Comparison of ENCODE assay signal across 16 cellular contexts in the genomic region with DNA sequence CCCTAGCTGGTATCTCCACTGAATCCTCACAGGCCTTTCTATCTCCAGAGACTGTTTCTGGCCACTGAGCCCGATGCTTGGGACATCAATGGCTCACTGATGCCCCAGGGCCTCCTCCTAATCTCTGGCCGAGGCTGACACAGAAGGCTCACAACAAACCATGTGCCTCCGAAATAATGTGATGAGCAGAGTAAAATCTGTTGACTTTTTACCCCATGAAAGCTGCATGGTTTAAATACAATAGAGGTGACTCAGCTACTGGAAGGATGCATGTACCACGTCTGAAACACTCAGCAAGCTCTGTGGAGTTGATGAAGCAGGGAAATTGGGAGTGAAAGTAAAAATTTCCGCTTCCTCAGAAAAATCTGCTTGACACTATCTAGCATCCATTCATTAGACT.
A peak's percentile ranks its signal among the peaks of the same experiment; 100 is the strongest.
DNase-seq lines count a peak whose midpoint lies in the region; ATAC-seq, FAIRE-seq and TF ChIP-seq lines count a peak whose summit lies in the region.
"Had no signal": no experiment of that assay in that cellular context is flagged by ENCODE, and none has a peak within 500 bp of the region (broad histone marks: within the 10 kb centered on the region; RNA-seq: fewer than 3 reads in every experiment).

No MANE protein-coding gene starts in this region.

- H3F3A ChIP-seq in GM23338 (replicated peaks; ENCODE audit: low read depth): no peaks in the 10 kb centered on the region

- no peak overlapping the region for H3K9ac ChIP-seq in kidney (ENCODE audit: low read length in 2 of 2)

- H3K36me3 Mint-ChIP-seq in GM23338 (ENCODE audit: low read depth): peaks cover 3% of the 10 kb centered on the region; the same call in 2 of the 3 replicates

- peaks cover 28% of the 10 kb centered on the region for H3K4me1 Mint-ChIP-seq in GM23338

- no peaks in the 10 kb centered on the region for H3K9me3 Mint-ChIP-seq in GM23338
- H3K9me3 Mint-ChIP-seq: activated naive CD4-positive, alpha-beta T cell treated with anti-CD3 and anti-CD28 coated beads, Interleukin-2, amount 50 U/mL, for 72 hours; naive B cell had no signal

- no peak for FAIRE-seq in kidney (lab: Jason Lieb, UNC)

- H3K27ac Mint-ChIP-seq in GM23338: no peak overlapping the region
- H3K27ac Mint-ChIP-seq: activated naive CD4-positive, alpha-beta T cell treated with anti-CD3 and anti-CD28 coated beads, Interleukin-2, amount 50 U/mL, for 72 hours had no signal

- peaks cover 5% of the 10 kb centered on the region for H3K27me3 Mint-ChIP-seq in GM23338 (ENCODE audit: insufficient read depth, low read depth, poor library complexity)
- H3K27me3 Mint-ChIP-seq: naive B cell had no signal

- no peaks in the 10 kb centered on the region for H3K9me3 ChIP-seq in kidney (ENCODE audit: control insufficient read depth in 1 of 2, low read length in 2 of 2)

- no peaks in the 10 kb centered on the region for H3K27me3 ChIP-seq in GM23338 (ENCODE audit: insufficient read depth)

- H3K4me3 Mint-ChIP-seq in GM23338: no peak overlapping the region

- DNase-seq in EL (peak; percentile 80), fibroblast of pulmonary artery (ENCODE audit: low read depth) (peak; percentile 48), non-pigmented ciliary epithelial cell (ENCODE audit: low read depth) (peak; percentile 50), GM23338 (ENCODE audit: low spot score) (no peak), NCI-H748 treated with DMSO at 0.1 percent for 48 hours (lab: John Stamatoyannopoulos, UW) (no peak), kidney (no peak)
- DNase-seq: effector CD8-positive, alpha-beta T cell; GOT3; KG1; naive B cell; NCI-H2029 treated with DMSO at 0.1 percent for 48 hours; stimulated activated CD4-positive, alpha-beta T cell treated with anti-CD3 and anti-CD28 coated beads, Interleukin-12 subunit alpha, Interleukin-12 subunit beta, amount 100 ng/mL, for 4 hours had no signal

- TF ChIP-seq CTCF in fibroblast of pulmonary artery (IDR thresholded peaks at IDR 0.05; ENCODE audit: low read length, missing control alignments) (no peak), GM23338 (conservative IDR thresholded peaks at IDR 0.05; ENCODE audit: low read depth in 2 of 2) (no peak), kidney (IDR thresholded peaks at IDR 0.05; ENCODE audit: borderline replicate concordance, extremely low read depth, insufficient read depth) (no peak)

- 0 out of 2 replicates have a peak, but pooled peaks cover 6% of the 10 kb centered on the region for H3K9me2 ChIP-seq in GM23338 (ENCODE audit: insufficient read depth)

- H3K36me3 ChIP-seq in GM23338 (ENCODE audit: insufficient read depth) (no peaks in the 10 kb centered on the region), kidney (ENCODE audit: control insufficient read depth in 1 of 2, insufficient read depth in 2 of 2, low read length in 2 of 2) (no peaks in the 10 kb centered on the region)

- no peak overlapping the region for H3K4me3 ChIP-seq in fibroblast of pulmonary artery (replicated peaks; ENCODE audit: low read depth, low read length)
- no peak overlapping the region for H3K4me3 ChIP-seq in GM23338
- H3K4me3 ChIP-seq in kidney (ENCODE audit: low read length in 2 of 2): no peak overlapping the region

- H3K79me2 ChIP-seq in GM23338 (replicated peaks; ENCODE audit: insufficient read depth): 0 out of 2 replicates have a peak, but pooled peaks cover 4% of the 10 kb centered on the region

- no peaks in the 10 kb centered on the region for H4K20me1 ChIP-seq in GM23338 (replicated peaks; ENCODE audit: insufficient read depth)

- intact Hi-C loops in kidney (cut with DNase I): no loop called here

- H3K27ac ChIP-seq in GM23338 (ENCODE audit: low read depth) (no peak overlapping the region), kidney (ENCODE audit: low read depth in 2 of 2, low read length in 2 of 2) (no peak overlapping the region)
- H3K27ac ChIP-seq: C4-2B had no signal

- peak; percentile 94 for ATAC-seq in SK-N-SH treated with all-trans-retinoic acid at 6 μM for 48 hours
- ATAC-seq in GM23338: no peak
- ATAC-seq in GM19035 (IDR thresholded peaks at IDR 0.05; ENCODE audit: unreplicated experiment): no peak
- ATAC-seq: activated naive CD4-positive, alpha-beta T cell treated with anti-CD3 and anti-CD28 coated beads, Interleukin-2, amount 50 U/mL, for 72 hours had no signal

- H3K4me1 ChIP-seq in GM23338 (ENCODE audit: insufficient read depth) (peaks cover 10% of the 10 kb centered on the region), kidney (ENCODE audit: control insufficient read depth in 1 of 2, insufficient read depth in 1 of 2, low read depth in 1 of 2, low read length in 2 of 2) (peaks cover 0 to 5% of the 10 kb centered on the region in 2 donors)

- H3K4me2 ChIP-seq in GM23338: no peak overlapping the region

- no peak overlapping the region for H2AFZ ChIP-seq in GM23338

TF ChIP-seq in SK-N-SH treated with all-trans-retinoic acid at 6 μM for 48 hours, 23 proteins besides CTCF, POLR2A, EP300 and RAD21 (continues in another document):
- no peak for TF ChIP-seq ESRRG (CRISPR knock-in tag; IDR thresholded peaks at IDR 0.05)
- TF ChIP-seq, protein P1, sequence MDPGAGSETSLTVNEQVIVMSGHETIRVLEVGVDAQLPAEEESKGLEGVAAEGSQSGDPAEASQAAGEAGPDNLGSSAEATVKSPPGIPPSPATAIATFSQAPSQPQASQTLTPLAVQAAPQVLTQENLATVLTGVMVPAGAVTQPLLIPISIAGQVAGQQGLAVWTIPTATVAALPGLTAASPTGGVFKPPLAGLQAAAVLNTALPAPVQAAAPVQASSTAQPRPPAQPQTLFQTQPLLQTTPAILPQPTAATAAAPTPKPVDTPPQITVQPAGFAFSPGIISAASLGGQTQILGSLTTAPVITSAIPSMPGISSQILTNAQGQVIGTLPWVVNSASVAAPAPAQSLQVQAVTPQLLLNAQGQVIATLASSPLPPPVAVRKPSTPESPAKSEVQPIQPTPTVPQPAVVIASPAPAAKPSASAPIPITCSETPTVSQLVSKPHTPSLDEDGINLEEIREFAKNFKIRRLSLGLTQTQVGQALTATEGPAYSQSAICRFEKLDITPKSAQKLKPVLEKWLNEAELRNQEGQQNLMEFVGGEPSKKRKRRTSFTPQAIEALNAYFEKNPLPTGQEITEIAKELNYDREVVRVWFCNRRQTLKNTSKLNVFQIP (CRISPR knock-in tag; IDR thresholded peaks at IDR 0.05; ENCODE audit: borderline replicate concordance, low read depth): no peak
- TF ChIP-seq, protein P2, sequence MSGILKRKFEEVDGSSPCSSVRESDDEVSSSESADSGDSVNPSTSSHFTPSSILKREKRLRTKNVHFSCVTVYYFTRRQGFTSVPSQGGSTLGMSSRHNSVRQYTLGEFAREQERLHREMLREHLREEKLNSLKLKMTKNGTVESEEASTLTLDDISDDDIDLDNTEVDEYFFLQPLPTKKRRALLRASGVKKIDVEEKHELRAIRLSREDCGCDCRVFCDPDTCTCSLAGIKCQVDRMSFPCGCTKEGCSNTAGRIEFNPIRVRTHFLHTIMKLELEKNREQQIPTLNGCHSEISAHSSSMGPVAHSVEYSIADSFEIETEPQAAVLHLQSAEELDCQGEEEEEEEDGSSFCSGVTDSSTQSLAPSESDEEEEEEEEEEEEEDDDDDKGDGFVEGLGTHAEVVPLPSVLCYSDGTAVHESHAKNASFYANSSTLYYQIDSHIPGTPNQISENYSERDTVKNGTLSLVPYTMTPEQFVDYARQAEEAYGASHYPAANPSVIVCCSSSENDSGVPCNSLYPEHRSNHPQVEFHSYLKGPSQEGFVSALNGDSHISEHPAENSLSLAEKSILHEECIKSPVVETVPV (CRISPR knock-in tag; IDR thresholded peaks at IDR 0.05): no peak
- no peak for TF ChIP-seq ARNTL (CRISPR knock-in tag; IDR thresholded peaks at IDR 0.05; ENCODE audit: borderline replicate concordance, low read depth)
- TF ChIP-seq TOX (CRISPR knock-in tag; IDR thresholded peaks at IDR 0.05; ENCODE audit: borderline replicate concordance): no peak
- TF ChIP-seq ZNF565 (CRISPR knock-in tag; conservative IDR thresholded peaks at IDR 0.05; ENCODE audit: low read depth): no peak

TF ChIP-seq in GM23338, 12 proteins besides CTCF, POLR2A, EP300 and RAD21 (continues in another document):
- TF ChIP-seq EZH2phosphoT487 (IDR thresholded peaks at IDR 0.05; ENCODE audit: unreplicated experiment): no peak

Comparison
In these comparisons a context has a peak if more than half of its experiments do, and no peak if none do; other contexts are left out.
1. DNase-seq: peak in EL (single experiment), fibroblast of pulmonary artery (single experiment) and non-pigmented ciliary epithelial cell (single experiment); none in GM23338 (single experiment), NCI-H748 treated with DMSO at 0.1 percent for 48 hours (single experiment) and kidney (single experiment).